ENCODE assay signal across 11 cellular contexts in genomic region chr1:24926596-24927249, GRCh38. TPM values are rescaled to one million over a fixed set of nuclear protein-coding genes. Genes with fewer than 3 reads are reported as not detected.
DNase-seq lines count a peak whose midpoint lies in the region; ATAC-seq and TF ChIP-seq lines count a peak whose summit lies in the region.
"Had no signal": no experiment of that assay in that cellular context is flagged by ENCODE, and none has a peak within 500 bp of the region (broad histone marks: within the 10 kb centered on the region; RNA-seq: fewer than 3 reads in every experiment).

No MANE protein-coding gene starts in this region.

- H3K4me1 Mint-ChIP-seq in CD14-positive monocyte = peaks cover 31% of the 10 kb centered on the region

- peak overlapping the region; percentile 61 for H3K27ac ChIP-seq in VCaP
- H3K27ac ChIP-seq: parathyroid adenoma had no signal

- in situ Hi-C loops in GM13977 (cut with MboI; ENCODE audit: low pct_unique_long_range_greater_than_20kb, low sequenced_read_pairs, unreplicated experiment) = no loop called here

- H3K9me3 Mint-ChIP-seq in CD14-positive monocyte = peaks cover 0 to 17% (median 2%) of the 10 kb centered on the region in 7 donors

- peak overlapping the region; percentile 31 to 66 (median 50) for H3K27ac Mint-ChIP-seq in CD14-positive monocyte

- no peak for ATAC-seq in GM19328 (IDR thresholded peaks at IDR 0.05; ENCODE audit: unreplicated experiment)

- intact Hi-C loops in CD14-positive monocyte (cut with micrococcal nuclease) = loop anchor here (5.0 kb wide), 1 partner anchor 79 kb away; no protein-coding TSS in a partner anchor

- no peak for TF ChIP-seq CTCF in CD14-positive monocyte (IDR thresholded peaks at IDR 0.05)
- peak; percentile 17 for TF ChIP-seq CTCF in GM13977 (IDR thresholded peaks at IDR 0.05; ENCODE audit: extremely low read depth, insufficient read depth, missing control alignments)
- no peak for TF ChIP-seq CTCF in VCaP (conservative IDR thresholded peaks at IDR 0.05)

- DNase-seq in CD14-positive monocyte (ENCODE audit: low spot score) (no peak), GM13977 (ENCODE audit: low spot score) (no peak), iris pigment epithelial cell (ENCODE audit: low read depth) (peak; percentile 26), middle frontal gyrus (ENCODE audit: extremely low spot score, low spot score) (no peak), mucosa of gallbladder (ENCODE audit: low spot score) (no peak), erythroblast (lab: John Stamatoyannopoulos, UW) (no peak)
- DNase-seq: activated CD8-positive, alpha-beta memory T cell treated with anti-CD3 and anti-CD28 coated beads, Interleukin-2, amount 50 U/mL, for 48 hours; NCI-H2171 treated with DMSO at 0.1 percent for 48 hours had no signal

- peaks cover 34 to 51% of the 10 kb centered on the region in 2 donors for H3K36me3 Mint-ChIP-seq in CD14-positive monocyte

- peak overlapping the region in 1 of 2 donors; percentile 93 for H3K4me3 Mint-ChIP-seq in CD14-positive monocyte

- H3K27me3 Mint-ChIP-seq in CD14-positive monocyte (ENCODE audit: low read depth in 3 of 3) = peaks cover 18 to 45% (median 45%) of the 10 kb centered on the region in 3 donors

- TF ChIP-seq POLR2A in erythroblast (IDR thresholded peaks at IDR 0.05; ENCODE audit: low read length) = no peak

RNA-seq across cellular contexts. Expression of gene RUNX3, which starts 3.4 kb away (rescaled TPM):
- 1 to 10 TPM; 4.4 to 6.7 TPM for polyA plus RNA-seq in CD14-positive monocyte
- total RNA-seq in mucosa of gallbladder = 7.4 TPM
